In the genomic region with DNA sequence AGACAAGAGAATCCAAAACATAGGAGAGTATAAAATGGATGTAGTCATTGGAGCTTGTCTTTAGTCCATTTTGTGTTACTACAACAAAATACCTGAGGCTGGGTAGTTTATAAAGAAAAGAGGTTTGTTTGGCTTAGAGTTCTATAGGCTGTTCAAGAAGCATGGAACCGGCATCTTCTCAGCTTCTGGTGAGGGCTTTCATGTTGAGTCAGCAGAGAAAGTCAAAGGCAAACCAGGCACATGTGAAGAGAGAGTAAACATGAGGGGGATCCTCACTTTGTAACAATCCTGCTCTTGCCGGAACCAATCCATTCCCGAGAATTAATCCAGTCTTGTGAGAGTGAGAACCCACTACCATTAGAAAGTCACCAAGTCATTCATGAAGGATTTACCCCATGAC, we compare ENCODE assay signal across 13 cellular contexts.
"Had no signal": no experiment of that assay in that cellular context is flagged by ENCODE, and none has a peak within 500 bp of the region (broad histone marks: within the 10 kb centered on the region; RNA-seq: fewer than 3 reads in every experiment).

No MANE protein-coding gene starts in this region.

- H3K27ac ChIP-seq: ascending aorta, cardiac muscle cell, heart left ventricle had no signal

- H3K36me3 ChIP-seq: ascending aorta, cardiac muscle cell, esophagus muscularis mucosa, heart left ventricle had no signal

- H3K27ac Mint-ChIP-seq: naive thymus-derived CD8-positive, alpha-beta T cell; progenitor cell of endocrine pancreas; stimulated activated memory B cell treated with anti-CD40 and anti-IgM and Interleukin-4, amounts not matched to agents 10 μg/mL and 1 μg/mL and 100 μg/mL, for 72 hours; type B pancreatic cell had no signal

- H3K4me3 Mint-ChIP-seq: naive thymus-derived CD8-positive, alpha-beta T cell; stimulated activated memory B cell treated with anti-CD40 and anti-IgM and Interleukin-4, amounts not matched to agents 10 μg/mL and 1 μg/mL and 100 μg/mL, for 72 hours; type B pancreatic cell had no signal

- ATAC-seq: heart left ventricle; mucosa of descending colon; naive thymus-derived CD8-positive, alpha-beta T cell; right cardiac atrium; stimulated activated memory B cell treated with anti-CD40 and anti-IgM and Interleukin-4, amounts not matched to agents 10 μg/mL and 1 μg/mL and 100 μg/mL, for 72 hours had no signal

- H3K27me3 Mint-ChIP-seq: naive thymus-derived CD8-positive, alpha-beta T cell; progenitor cell of endocrine pancreas; stimulated activated memory B cell treated with anti-CD40 and anti-IgM and Interleukin-4, amounts not matched to agents 10 μg/mL and 1 μg/mL and 100 μg/mL, for 72 hours; type B pancreatic cell had no signal

- H3K9me3 ChIP-seq: ascending aorta, esophagus muscularis mucosa, heart left ventricle, mucosa of descending colon had no signal

- H3K27me3 ChIP-seq: ascending aorta, cardiac muscle cell, esophagus muscularis mucosa had no signal

- H3K9me3 Mint-ChIP-seq: naive thymus-derived CD8-positive, alpha-beta T cell; stimulated activated memory B cell treated with anti-CD40 and anti-IgM and Interleukin-4, amounts not matched to agents 10 μg/mL and 1 μg/mL and 100 μg/mL, for 72 hours; type B pancreatic cell had no signal

- H3K4me1 ChIP-seq: ascending aorta had no signal

- DNase-seq: activated CD4-positive, alpha-beta T cell treated with anti-CD3 and anti-CD28 coated beads, Interleukin-2, amount 50 U/mL, for 4 hours; activated T-cell treated with anti-CD3 and anti-CD28 coated beads, Interleukin-2, amount 50 U/mL, for 48 hours; foreskin fibroblast; heart left ventricle; mucosa of descending colon; naive thymus-derived CD8-positive, alpha-beta T cell; right cardiac atrium had no signal

- H3K4me3 ChIP-seq: ascending aorta, cardiac muscle cell, esophagus muscularis mucosa, heart left ventricle, mucosa of descending colon had no signal

- H3K4me1 Mint-ChIP-seq: naive thymus-derived CD8-positive, alpha-beta T cell; stimulated activated memory B cell treated with anti-CD40 and anti-IgM and Interleukin-4, amounts not matched to agents 10 μg/mL and 1 μg/mL and 100 μg/mL, for 72 hours had no signal
